In genomic region chr17:4946312-4946976, GRCh38 we compare ENCODE assay signal across 8 cellular contexts. TPM values are rescaled to one million over a fixed set of nuclear protein-coding genes. Genes with fewer than 3 reads are reported as not detected.
A peak's percentile ranks its signal among the peaks of the same experiment; 100 is the strongest.
DNase-seq lines count a peak whose midpoint lies in the region; ATAC-seq, FAIRE-seq and TF ChIP-seq lines count a peak whose summit lies in the region.

No MANE protein-coding gene starts in this region.

- H4K20me1 ChIP-seq in Karpas-422 (ENCODE audit: insufficient read depth, low read depth, low read length) = peaks cover 35% of the 10 kb centered on the region

- CTCF ChIA-PET in BJ (lab: Yijun Ruan, JAX) = interaction anchor here (0.7 to 1.5 kb wide), 3 partner anchors 20 to 42 kb away, joined by 3 to 5 read pairs (median 5); no protein-coding TSS in a partner anchor

- intact Hi-C loops in colonic mucosa (cut with DNase I) = no loop called here

- H3K4me1 ChIP-seq in Karpas-422 (ENCODE audit: low read length) = peaks cover 78% of the 10 kb centered on the region
- peaks cover 13% of the 10 kb centered on the region for H3K4me1 ChIP-seq in colonic mucosa

- peak overlapping the region; percentile 98 for H3K4me2 ChIP-seq in Karpas-422 (ENCODE audit: low read depth, low read length, poor library complexity, severe bottlenecking)

- no peak for DNase-seq in BJ (ENCODE audit: low read depth)
- no peak for DNase-seq in Karpas-422
- no peak for DNase-seq in colonic mucosa
- DNase-seq in naive thymus-derived CD8-positive, alpha-beta T cell = no peak
- no peak for DNase-seq in activated gamma-delta T cell treated with Interleukin-2 at 50 U/mL for 16 hours
- DNase-seq in putamen (ENCODE audit: low spot score) = no peak
- DNase-seq in H54 (ENCODE audit: insufficient read length, low spot score) = no peak

- H3K4me3 ChIP-seq in BJ (ENCODE audit: low read depth, low read length) (peak overlapping the region; percentile 92), Karpas-422 (ENCODE audit: low read length) (peak overlapping the region; percentile 99), colonic mucosa (peak overlapping the region; percentile 89)

- TF ChIP-seq POLR2A in H54 (IDR thresholded peaks at IDR 0.05; ENCODE audit: low read depth, low read length) = no peak

- peaks cover 20% of the 10 kb centered on the region for H3K36me3 ChIP-seq in BJ (ENCODE audit: control insufficient read depth, insufficient read depth, low read length)
- H3K36me3 ChIP-seq in Karpas-422 (ENCODE audit: insufficient read depth, low read length) = peaks cover 35% of the 10 kb centered on the region
- H3K36me3 ChIP-seq in colonic mucosa = peaks cover 14% of the 10 kb centered on the region

- H3K27me3 ChIP-seq in BJ (ENCODE audit: control insufficient read depth, insufficient read depth, low read length) (no peaks in the 10 kb centered on the region), Karpas-422 (ENCODE audit: low read length) (no peaks in the 10 kb centered on the region), colonic mucosa (no peaks in the 10 kb centered on the region)

- H3K9ac ChIP-seq in Karpas-422 (ENCODE audit: low read length) (peak overlapping the region; percentile 100), colonic mucosa (ENCODE audit: low read depth in 2 of 2, low read length in 2 of 2) (peak overlapping the region; percentile 45 to 99)

- peak overlapping the region; percentile 91 to 100 (median 98) for H3K4me3 Mint-ChIP-seq in naive thymus-derived CD8-positive, alpha-beta T cell

- H3K9me3 Mint-ChIP-seq in naive thymus-derived CD8-positive, alpha-beta T cell = no peaks in the 10 kb centered on the region

- POLR2A ChIA-PET in BJ (lab: Charles Lee) = interaction anchor here (0.8 to 2.5 kb wide), 2 partner anchors 21 kb away, joined by 14 to 17 read pairs; partner anchors contain the start of gene SPAG7
- POLR2A ChIA-PET in naive thymus-derived CD8-positive, alpha-beta T cell (lab: Charles Lee) = interaction anchor here (0.6 to 25.2 kb wide), 12 partner anchors 8 to 804 kb away, joined by 3 to 635 read pairs (median 6); partner anchors contain the start of genes C17orf107, CAMTA2, CYB5D2 and INCA1

- no peak for TF ChIP-seq CTCF in BJ (IDR thresholded peaks at IDR 0.05; ENCODE audit: insufficient read depth, low read depth, low read length)
- no peak for TF ChIP-seq CTCF in colonic mucosa (IDR thresholded peaks at IDR 0.05)

- H3K27me3 Mint-ChIP-seq in naive thymus-derived CD8-positive, alpha-beta T cell = no peaks in the 10 kb centered on the region

- no peak overlapping the region for H2AFZ ChIP-seq in Karpas-422 (ENCODE audit: low read length)

- no peak for ATAC-seq in naive thymus-derived CD8-positive, alpha-beta T cell
- ATAC-seq in HG03175 (IDR thresholded peaks at IDR 0.05; ENCODE audit: unreplicated experiment) = no peak

- FAIRE-seq in H54 (lab: Jason Lieb, UNC) = no peak

- peak overlapping the region; percentile 98 for H3K27ac ChIP-seq in Karpas-422 (ENCODE audit: low read length)
- H3K27ac ChIP-seq in colonic mucosa = peak overlapping the region; percentile 98

- peak overlapping the region; percentile 82 to 100 (median 96) for H3K27ac Mint-ChIP-seq in naive thymus-derived CD8-positive, alpha-beta T cell

- H3K9me3 ChIP-seq in Karpas-422 (ENCODE audit: low read length) (no peaks in the 10 kb centered on the region), colonic mucosa (no peaks in the 10 kb centered on the region)

- peaks cover 51 to 74% (median 66%) of the 10 kb centered on the region in 4 donors for H3K4me1 Mint-ChIP-seq in naive thymus-derived CD8-positive, alpha-beta T cell

- H3K36me3 Mint-ChIP-seq in naive thymus-derived CD8-positive, alpha-beta T cell = peaks cover 11 to 52% (median 32%) of the 10 kb centered on the region in 3 donors

- peaks cover 55% of the 10 kb centered on the region for H3K79me2 ChIP-seq in Karpas-422 (ENCODE audit: low read length)

- no peaks in the 10 kb centered on the region for H3K9me2 ChIP-seq in Karpas-422 (replicated peaks; ENCODE audit: insufficient read depth, low read length)

RNA-seq across cellular contexts. Expression of gene PFN1, which starts 1.9 kb away (rescaled TPM):
- 1,656 and 1,791 TPM in 2 replicates for polyA plus RNA-seq in BJ (2011; rRNA removed)
- polyA minus RNA-seq in BJ (2011; rRNA and poly(A)+ RNA removed) = 781 and 1,093 TPM in 2 replicates
- total RNA-seq in Karpas-422 (2014; rRNA removed; shearing (Covaris generic); ENCODE audit: low replicate concordance) = 748 and 1,567 TPM in 2 replicates
- 1,000 to 10,000 TPM in 1 of 2 donors, 100 to 1,000 TPM in 1; 839 to 1,278 TPM for total RNA-seq in colonic mucosa
- total RNA-seq in naive thymus-derived CD8-positive, alpha-beta T cell = 100 to 1,000 TPM; 486 to 497 TPM
- polyA plus RNA-seq in naive thymus-derived CD8-positive, alpha-beta T cell = 1,000 to 10,000 TPM; 1,824 to 2,067 (median 1,870) TPM

RNA-seq across cellular contexts. Expression of gene ENO3, which starts 4.5 kb away (rescaled TPM):
- polyA plus RNA-seq in BJ (2011; rRNA removed) = 3.8 and 5.9 TPM in 2 replicates
- polyA minus RNA-seq in BJ (2011; rRNA and poly(A)+ RNA removed) = 1.0 and 1.5 TPM in 2 replicates
- total RNA-seq in Karpas-422 (2014; rRNA removed; shearing (Covaris generic); ENCODE audit: low replicate concordance) = 31.1 and 31.6 TPM in 2 replicates
- 10 to 100 TPM in 1 of 2 donors, 1 to 10 TPM in 1; 3.8 to 17.6 TPM for total RNA-seq in colonic mucosa
- total RNA-seq in naive thymus-derived CD8-positive, alpha-beta T cell = 10 to 100 TPM; 35.2 to 36.7 TPM
- polyA plus RNA-seq in naive thymus-derived CD8-positive, alpha-beta T cell = 1 to 10 TPM; 1.5 to 3.0 (median 1.8) TPM

RNA-seq across cellular contexts. Expression of gene RNF167, which starts 6.4 kb away (rescaled TPM):
- 69.9 and 73.5 TPM in 2 replicates for polyA plus RNA-seq in BJ (2011; rRNA removed)
- polyA minus RNA-seq in BJ (2011; rRNA and poly(A)+ RNA removed) = 44.6 and 69.0 TPM in 2 replicates
- 49.9 and 50.5 TPM in 2 replicates for total RNA-seq in Karpas-422 (2014; rRNA removed; shearing (Covaris generic); ENCODE audit: low replicate concordance)
- 100 to 1,000 TPM in 1 of 2 donors, 10 to 100 TPM in 1; 92.1 to 120 TPM for total RNA-seq in colonic mucosa
- 100 to 1,000 TPM; 143 to 145 TPM for total RNA-seq in naive thymus-derived CD8-positive, alpha-beta T cell
- 10 to 100 TPM; 30.3 to 50.0 (median 32.2) TPM for polyA plus RNA-seq in naive thymus-derived CD8-positive, alpha-beta T cell

RNA-seq across cellular contexts. Expression of gene SLC25A11, which starts 6.6 kb away (rescaled TPM):
- polyA plus RNA-seq in BJ (2011; rRNA removed) = 38.5 and 70.7 TPM in 2 replicates
- polyA minus RNA-seq in BJ (2011; rRNA and poly(A)+ RNA removed) = 41.0 and 48.4 TPM in 2 replicates
- 79.0 and 79.1 TPM in 2 replicates for total RNA-seq in Karpas-422 (2014; rRNA removed; shearing (Covaris generic); ENCODE audit: low replicate concordance)
- 100 to 1,000 TPM in 1 of 2 donors, 10 to 100 TPM in 1; 73.1 to 116 TPM for total RNA-seq in colonic mucosa
- 10 to 100 TPM; 42.5 to 45.0 TPM for total RNA-seq in naive thymus-derived CD8-positive, alpha-beta T cell
- 10 to 100 TPM; 75.3 to 78.6 (median 77.6) TPM for polyA plus RNA-seq in naive thymus-derived CD8-positive, alpha-beta T cell

RNA-seq across cellular contexts. Expression of gene GP1BA, which starts 14.4 kb away (rescaled TPM):
- not detected in 2 replicates for polyA plus RNA-seq in BJ (2011; rRNA removed)
- polyA minus RNA-seq in BJ (2011; rRNA and poly(A)+ RNA removed) = not detected in 2 replicates
- not detected in 2 replicates for total RNA-seq in Karpas-422 (2014; rRNA removed; shearing (Covaris generic); ENCODE audit: low replicate concordance)
- total RNA-seq in colonic mucosa = not detected
- total RNA-seq in naive thymus-derived CD8-positive, alpha-beta T cell = not detected
- polyA plus RNA-seq in naive thymus-derived CD8-positive, alpha-beta T cell = under 1 TPM in 2 of 3 donors, not detected in 1; 0.08 to 0.13 TPM
